In the genomic region with DNA sequence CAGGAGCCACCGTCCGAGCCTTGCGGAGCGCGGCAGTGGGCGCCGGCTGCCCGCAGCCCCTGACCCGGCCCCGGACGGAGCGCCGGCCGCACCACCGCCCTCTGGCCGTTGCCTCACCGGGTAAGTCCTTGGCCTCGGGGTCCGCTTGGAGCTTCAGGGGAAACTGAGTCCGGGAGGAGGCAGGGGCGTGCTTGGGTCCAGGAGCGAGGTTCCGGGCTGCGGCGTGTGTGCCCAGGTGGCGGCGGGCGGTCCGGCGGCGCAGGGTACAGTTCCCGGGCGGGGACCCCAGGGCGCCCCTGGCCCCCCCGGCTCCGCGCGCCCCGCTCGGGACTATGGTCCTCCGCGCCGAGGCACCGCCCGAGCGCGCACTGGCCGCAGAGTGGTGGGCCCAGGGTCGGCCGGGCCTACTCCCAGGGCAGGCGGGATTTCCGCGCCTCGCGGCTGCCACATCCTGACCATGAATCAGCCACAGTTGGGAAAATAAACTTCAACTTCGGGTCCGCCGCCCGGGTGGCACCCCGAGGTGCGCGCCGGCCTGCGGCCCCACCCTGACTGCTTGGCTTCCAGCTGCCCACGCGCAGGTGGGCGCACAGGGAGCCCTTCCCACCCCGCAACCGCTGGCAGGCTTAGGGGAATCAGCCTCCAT, we compare ENCODE assay signal across 1 cellular context.
A peak's percentile ranks its signal among the peaks of the same experiment; 100 is the strongest.
TF ChIP-seq lines count a peak whose summit lies in the region.

No MANE protein-coding gene starts in this region.

TF ChIP-seq in HepG2, 621 proteins besides CTCF, POLR2A, EP300 and RAD21 (continued from another document and continues in another):
- TF ChIP-seq YEATS4 (CRISPR knock-in tag; IDR thresholded peaks at IDR 0.05; ENCODE audit: borderline replicate concordance) (peak; percentile 45; the same call in 1 of the 2 replicates), ZKSCAN5 (CRISPR knock-in tag; IDR thresholded peaks at IDR 0.05) (no peak), ZNF317 (CRISPR knock-in tag; IDR thresholded peaks at IDR 0.05) (no peak), ZNF350 (CRISPR knock-in tag; IDR thresholded peaks at IDR 0.05; ENCODE audit: borderline replicate concordance, low read depth) (no peak; the same call in 1 of the 2 replicates), ZBTB38 (CRISPR knock-in tag; IDR thresholded peaks at IDR 0.05) (no peak), ZNF274 (CRISPR knock-in tag; IDR thresholded peaks at IDR 0.05) (no peak), PAWR (CRISPR knock-in tag; IDR thresholded peaks at IDR 0.05; ENCODE audit: borderline replicate concordance) (no peak), SIN3A (IDR thresholded peaks at IDR 0.05; ENCODE audit: borderline replicate concordance, low read depth, low read length) (peak; percentile 17; the same call in 1 of the 2 replicates), ZNF660 (CRISPR knock-in tag; IDR thresholded peaks at IDR 0.05; ENCODE audit: borderline replicate concordance, low read depth) (no peak), BCL6 (CRISPR knock-in tag; IDR thresholded peaks at IDR 0.05) (no peak), MLX (CRISPR knock-in tag; IDR thresholded peaks at IDR 0.05) (no peak), ATF7-NPFF (CRISPR knock-in tag; IDR thresholded peaks at IDR 0.05; ENCODE audit: low read depth) (0 out of 2 replicates have a peak, but pooled peaks have one; percentile 4), POLR2G (IDR thresholded peaks at IDR 0.05; ENCODE audit: low read depth, low read length) (0 out of 2 replicates have a peak, but pooled peaks have one; percentile 33), CENPT (CRISPR knock-in tag; IDR thresholded peaks at IDR 0.05; ENCODE audit: low read depth) (no peak), ZNF441 (CRISPR knock-in tag; IDR thresholded peaks at IDR 0.05; ENCODE audit: borderline replicate concordance) (no peak), ZNF557 (CRISPR knock-in tag; IDR thresholded peaks at IDR 0.05) (no peak), ISX (CRISPR knock-in tag; conservative IDR thresholded peaks at IDR 0.05) (no peak), CREBL2 (CRISPR knock-in tag; IDR thresholded peaks at IDR 0.05; ENCODE audit: borderline replicate concordance) (no peak), EED (CRISPR knock-in tag; IDR thresholded peaks at IDR 0.05) (0 out of 2 replicates have a peak, but pooled peaks have one; percentile 72), MTA1 (CRISPR knock-in tag; IDR thresholded peaks at IDR 0.05; ENCODE audit: borderline replicate concordance) (peak; percentile 29; the same call in 1 of the 2 replicates), GABPB1 (CRISPR knock-in tag; IDR thresholded peaks at IDR 0.05) (peak; percentile 5; the same call in 1 of the 2 replicates), ZNF891 (CRISPR knock-in tag; IDR thresholded peaks at IDR 0.05) (no peak), ZNF616 (CRISPR knock-in tag; IDR thresholded peaks at IDR 0.05; ENCODE audit: low read depth) (no peak), HBP1 (CRISPR knock-in tag; IDR thresholded peaks at IDR 0.05; ENCODE audit: low read depth) (no peak), ZNF773 (CRISPR knock-in tag; IDR thresholded peaks at IDR 0.05; ENCODE audit: borderline replicate concordance) (0 out of 2 replicates have a peak, but pooled peaks have one; percentile 57), ZNF546 (CRISPR knock-in tag; conservative IDR thresholded peaks at IDR 0.05) (no peak), ZSCAN20 (CRISPR knock-in tag; IDR thresholded peaks at IDR 0.05; ENCODE audit: borderline replicate concordance) (0 out of 2 replicates have a peak, but pooled peaks have one; percentile 29), ZFP82 (CRISPR knock-in tag; IDR thresholded peaks at IDR 0.05; ENCODE audit: borderline replicate concordance) (no peak), MXI1 (IDR thresholded peaks at IDR 0.05; ENCODE audit: borderline replicate concordance, low read depth, low read length) (0 out of 3 replicates have a peak, but pooled peaks have one; percentile 3), TARDBP (CRISPR knock-in tag; IDR thresholded peaks at IDR 0.05) (0 out of 2 replicates have a peak, but pooled peaks have one; percentile 8), ZIK1 (CRISPR knock-in tag; IDR thresholded peaks at IDR 0.05; ENCODE audit: borderline replicate concordance, low read depth) (0 out of 2 replicates have a peak, but pooled peaks have one; percentile 10), ZNF121 (CRISPR knock-in tag; IDR thresholded peaks at IDR 0.05) (no peak), ZNF619 (CRISPR knock-in tag; IDR thresholded peaks at IDR 0.05) (no peak), SCMH1 (CRISPR knock-in tag; IDR thresholded peaks at IDR 0.05; ENCODE audit: borderline replicate concordance) (no peak), GLI4 (CRISPR knock-in tag; IDR thresholded peaks at IDR 0.05; ENCODE audit: borderline replicate concordance) (peak; percentile 78; the same call in 1 of the 2 replicates), SRY (CRISPR knock-in tag; IDR thresholded peaks at IDR 0.05) (peak; percentile 48; the same call in 1 of the 2 replicates), HOXA3 (CRISPR knock-in tag; IDR thresholded peaks at IDR 0.05) (0 out of 2 replicates have a peak, but pooled peaks have one; percentile 5), GZF1 (CRISPR knock-in tag; IDR thresholded peaks at IDR 0.05) (no peak), ARNT2 (CRISPR knock-in tag; IDR thresholded peaks at IDR 0.05; ENCODE audit: low read depth) (peak; percentile 68; the same call in 1 of the 2 replicates), ZNF335 (CRISPR knock-in tag; IDR thresholded peaks at IDR 0.05) (no peak), RBM39 (IDR thresholded peaks at IDR 0.05; ENCODE audit: low read depth, low read length, poor library complexity, severe bottlenecking) (peak; percentile 1), MAZ (IDR thresholded peaks at IDR 0.05; ENCODE audit: borderline replicate concordance, low read depth, low read length) (no peak), MAZ (CRISPR knock-in tag; IDR thresholded peaks at IDR 0.05; ENCODE audit: low read depth) (peak; percentile 44), AGO1 (IDR thresholded peaks at IDR 0.05; ENCODE audit: low read depth, low read length, poor library complexity, severe bottlenecking) (peak; percentile 29), ZKSCAN8 (CRISPR knock-in tag; IDR thresholded peaks at IDR 0.05; ENCODE audit: borderline replicate concordance) (no peak), HOXA7 (CRISPR knock-in tag; IDR thresholded peaks at IDR 0.05) (no peak), MLLT10 (CRISPR knock-in tag; IDR thresholded peaks at IDR 0.05) (no peak), TCF7 (IDR thresholded peaks at IDR 0.05; ENCODE audit: low read depth) (no peak), STAG1 (CRISPR knock-in tag; IDR thresholded peaks at IDR 0.05) (no peak), ZSCAN12 (CRISPR knock-in tag; IDR thresholded peaks at IDR 0.05) (0 out of 2 replicates have a peak, but pooled peaks have one; percentile 29), KLF11 (CRISPR knock-in tag; IDR thresholded peaks at IDR 0.05) (no peak), ZNF607 (CRISPR knock-in tag; IDR thresholded peaks at IDR 0.05; ENCODE audit: borderline replicate concordance) (no peak), PHF20 (CRISPR knock-in tag; IDR thresholded peaks at IDR 0.05) (no peak), ZSCAN31 (CRISPR knock-in tag; IDR thresholded peaks at IDR 0.05; ENCODE audit: low read depth) (0 out of 2 replicates have a peak, but pooled peaks have one; percentile 33), THAP11 (CRISPR knock-in tag; IDR thresholded peaks at IDR 0.05) (no peak)
- TF ChIP-seq, protein P1, sequence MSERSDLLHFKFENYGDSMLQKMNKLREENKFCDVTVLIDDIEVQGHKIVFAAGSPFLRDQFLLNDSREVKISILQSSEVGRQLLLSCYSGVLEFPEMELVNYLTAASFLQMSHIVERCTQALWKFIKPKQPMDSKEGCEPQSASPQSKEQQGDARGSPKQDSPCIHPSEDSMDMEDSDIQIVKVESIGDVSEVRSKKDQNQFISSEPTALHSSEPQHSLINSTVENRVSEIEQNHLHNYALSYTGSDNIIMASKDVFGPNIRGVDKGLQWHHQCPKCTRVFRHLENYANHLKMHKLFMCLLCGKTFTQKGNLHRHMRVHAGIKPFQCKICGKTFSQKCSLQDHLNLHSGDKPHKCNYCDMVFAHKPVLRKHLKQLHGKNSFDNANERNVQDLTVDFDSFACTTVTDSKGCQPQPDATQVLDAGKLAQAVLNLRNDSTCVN (CRISPR knock-in tag; IDR thresholded peaks at IDR 0.05; ENCODE audit: borderline replicate concordance), result no peak
- TF ChIP-seq, protein P2, sequence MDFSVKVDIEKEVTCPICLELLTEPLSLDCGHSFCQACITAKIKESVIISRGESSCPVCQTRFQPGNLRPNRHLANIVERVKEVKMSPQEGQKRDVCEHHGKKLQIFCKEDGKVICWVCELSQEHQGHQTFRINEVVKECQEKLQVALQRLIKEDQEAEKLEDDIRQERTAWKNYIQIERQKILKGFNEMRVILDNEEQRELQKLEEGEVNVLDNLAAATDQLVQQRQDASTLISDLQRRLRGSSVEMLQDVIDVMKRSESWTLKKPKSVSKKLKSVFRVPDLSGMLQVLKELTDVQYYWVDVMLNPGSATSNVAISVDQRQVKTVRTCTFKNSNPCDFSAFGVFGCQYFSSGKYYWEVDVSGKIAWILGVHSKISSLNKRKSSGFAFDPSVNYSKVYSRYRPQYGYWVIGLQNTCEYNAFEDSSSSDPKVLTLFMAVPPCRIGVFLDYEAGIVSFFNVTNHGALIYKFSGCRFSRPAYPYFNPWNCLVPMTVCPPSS (IDR thresholded peaks at IDR 0.05), result no peak
- TF ChIP-seq, protein P3, sequence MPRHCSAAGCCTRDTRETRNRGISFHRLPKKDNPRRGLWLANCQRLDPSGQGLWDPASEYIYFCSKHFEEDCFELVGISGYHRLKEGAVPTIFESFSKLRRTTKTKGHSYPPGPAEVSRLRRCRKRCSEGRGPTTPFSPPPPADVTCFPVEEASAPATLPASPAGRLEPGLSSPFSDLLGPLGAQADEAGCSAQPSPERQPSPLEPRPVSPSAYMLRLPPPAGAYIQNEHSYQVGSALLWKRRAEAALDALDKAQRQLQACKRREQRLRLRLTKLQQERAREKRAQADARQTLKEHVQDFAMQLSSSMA (CRISPR knock-in tag; IDR thresholded peaks at IDR 0.05), result 0 out of 2 replicates have a peak, but pooled peaks have one; percentile 23
- TF ChIP-seq, protein P4, sequence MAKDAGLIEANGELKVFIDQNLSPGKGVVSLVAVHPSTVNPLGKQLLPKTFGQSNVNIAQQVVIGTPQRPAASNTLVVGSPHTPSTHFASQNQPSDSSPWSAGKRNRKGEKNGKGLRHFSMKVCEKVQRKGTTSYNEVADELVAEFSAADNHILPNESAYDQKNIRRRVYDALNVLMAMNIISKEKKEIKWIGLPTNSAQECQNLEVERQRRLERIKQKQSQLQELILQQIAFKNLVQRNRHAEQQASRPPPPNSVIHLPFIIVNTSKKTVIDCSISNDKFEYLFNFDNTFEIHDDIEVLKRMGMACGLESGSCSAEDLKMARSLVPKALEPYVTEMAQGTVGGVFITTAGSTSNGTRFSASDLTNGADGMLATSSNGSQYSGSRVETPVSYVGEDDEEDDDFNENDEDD (CRISPR knock-in tag; IDR thresholded peaks at IDR 0.05; ENCODE audit: borderline replicate concordance), result no peak
- TF ChIP-seq, protein P5, sequence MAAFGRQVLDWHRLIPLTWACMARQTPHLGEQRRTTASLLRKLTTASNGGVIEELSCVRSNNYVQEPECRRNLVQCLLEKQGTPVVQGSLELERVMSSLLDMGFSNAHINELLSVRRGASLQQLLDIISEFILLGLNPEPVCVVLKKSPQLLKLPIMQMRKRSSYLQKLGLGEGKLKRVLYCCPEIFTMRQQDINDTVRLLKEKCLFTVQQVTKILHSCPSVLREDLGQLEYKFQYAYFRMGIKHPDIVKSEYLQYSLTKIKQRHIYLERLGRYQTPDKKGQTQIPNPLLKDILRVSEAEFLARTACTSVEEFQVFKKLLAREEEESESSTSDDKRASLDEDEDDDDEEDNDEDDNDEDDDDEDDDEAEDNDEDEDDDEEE (CRISPR knock-in tag; IDR thresholded peaks at IDR 0.05), result no peak
- TF ChIP-seq, protein P6, sequence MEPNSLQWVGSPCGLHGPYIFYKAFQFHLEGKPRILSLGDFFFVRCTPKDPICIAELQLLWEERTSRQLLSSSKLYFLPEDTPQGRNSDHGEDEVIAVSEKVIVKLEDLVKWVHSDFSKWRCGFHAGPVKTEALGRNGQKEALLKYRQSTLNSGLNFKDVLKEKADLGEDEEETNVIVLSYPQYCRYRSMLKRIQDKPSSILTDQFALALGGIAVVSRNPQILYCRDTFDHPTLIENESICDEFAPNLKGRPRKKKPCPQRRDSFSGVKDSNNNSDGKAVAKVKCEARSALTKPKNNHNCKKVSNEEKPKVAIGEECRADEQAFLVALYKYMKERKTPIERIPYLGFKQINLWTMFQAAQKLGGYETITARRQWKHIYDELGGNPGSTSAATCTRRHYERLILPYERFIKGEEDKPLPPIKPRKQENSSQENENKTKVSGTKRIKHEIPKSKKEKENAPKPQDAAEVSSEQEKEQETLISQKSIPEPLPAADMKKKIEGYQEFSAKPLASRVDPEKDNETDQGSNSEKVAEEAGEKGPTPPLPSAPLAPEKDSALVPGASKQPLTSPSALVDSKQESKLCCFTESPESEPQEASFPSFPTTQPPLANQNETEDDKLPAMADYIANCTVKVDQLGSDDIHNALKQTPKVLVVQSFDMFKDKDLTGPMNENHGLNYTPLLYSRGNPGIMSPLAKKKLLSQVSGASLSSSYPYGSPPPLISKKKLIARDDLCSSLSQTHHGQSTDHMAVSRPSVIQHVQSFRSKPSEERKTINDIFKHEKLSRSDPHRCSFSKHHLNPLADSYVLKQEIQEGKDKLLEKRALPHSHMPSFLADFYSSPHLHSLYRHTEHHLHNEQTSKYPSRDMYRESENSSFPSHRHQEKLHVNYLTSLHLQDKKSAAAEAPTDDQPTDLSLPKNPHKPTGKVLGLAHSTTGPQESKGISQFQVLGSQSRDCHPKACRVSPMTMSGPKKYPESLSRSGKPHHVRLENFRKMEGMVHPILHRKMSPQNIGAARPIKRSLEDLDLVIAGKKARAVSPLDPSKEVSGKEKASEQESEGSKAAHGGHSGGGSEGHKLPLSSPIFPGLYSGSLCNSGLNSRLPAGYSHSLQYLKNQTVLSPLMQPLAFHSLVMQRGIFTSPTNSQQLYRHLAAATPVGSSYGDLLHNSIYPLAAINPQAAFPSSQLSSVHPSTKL (CRISPR knock-in tag; IDR thresholded peaks at IDR 0.05), result no peak
